Comparison of ENCODE assay signal across 26 cellular contexts in genomic region chr11:121140369-121140768, GRCh38.
"Had no signal": no experiment of that assay in that cellular context is flagged by ENCODE, and none has a peak within 500 bp of the region (broad histone marks: within the 10 kb centered on the region; RNA-seq: fewer than 3 reads in every experiment).

No MANE protein-coding gene starts in this region.

- H3K4me1 ChIP-seq: stomach, suprapubic skin, testis, thyroid gland, tibial artery, tibial nerve, transverse colon, upper lobe of left lung, upper lobe of right lung, uterus, vagina had no signal

- DNase-seq: stimulated activated CD4-positive, alpha-beta T cell treated with anti-CD3 and anti-CD28 coated beads, Interleukin-2, amount 100 ng/mL, for 48 hours; stimulated activated CD4-positive, alpha-beta T cell treated with anti-CD3 and anti-CD28 coated beads, Interleukin-4, amount 100 ng/mL, for 1 hour; stimulated activated CD4-positive, alpha-beta T cell treated with anti-CD3 and anti-CD28 coated beads, Interleukin-4, amount 100 ng/mL, for 24 hours; stimulated activated CD4-positive, alpha-beta T cell treated with anti-CD3 and anti-CD28 coated beads, Interleukin-4, amount 100 ng/mL, for 4 hours; stimulated activated CD8-positive, alpha-beta memory T cell treated with anti-CD3 and anti-CD28 coated beads, Interleukin-4, amount 100 ng/mL, for 48 hours; stimulated activated naive B cell treated with anti-CD40 and anti-IgM and Interleukin-4, amounts not matched to agents 10 μg/mL and 1 μg/mL and 100 μg/mL, for 72 hours; stimulated activated naive CD4-positive, alpha-beta T cell; stimulated activated naive CD4-positive, alpha-beta T cell treated with Interleukin-2 at 50 U/mL for 16 hours; stimulated activated naive CD8-positive, alpha-beta T cell treated with anti-CD3 and anti-CD28 coated beads, Interleukin-15, amount 100 ng/mL, for 72 hours; stimulated activated naive CD8-positive, alpha-beta T cell treated with anti-CD3 and anti-CD28 coated beads, Interleukin-15, Interleukin-2, amounts not matched to agents 100 U/mL and 50 U/mL, for 24 hours; stomach; substantia nigra; testis; thyroid gland; tibial artery; transverse colon; trophoblast cell; upper lobe of left lung; upper lobe of right lung; uterus had no signal

- H3K27ac ChIP-seq: stomach, suprapubic skin, testis, thoracic aorta, thyroid gland, tibial artery, tibial nerve, transverse colon, upper lobe of left lung, upper lobe of right lung, uterus, vagina had no signal

- H3K4me3 ChIP-seq: stomach, suprapubic skin, testis, thoracic aorta, thyroid gland, tibial artery, tibial nerve, transverse colon, upper lobe of left lung, upper lobe of right lung, uterus, vagina had no signal

- H3K36me3 ChIP-seq: stomach, suprapubic skin, thoracic aorta, thyroid gland, transverse colon, upper lobe of left lung, upper lobe of right lung, uterus, vagina had no signal

- H3K9me3 ChIP-seq: stomach, suprapubic skin, testis, thoracic aorta, thyroid gland, tibial artery, tibial nerve, transverse colon, upper lobe of left lung, upper lobe of right lung, uterus, vagina had no signal

- H3K27me3 ChIP-seq: stomach, suprapubic skin, testis, thyroid gland, tibial artery, tibial nerve, transverse colon, upper lobe of left lung, upper lobe of right lung, uterus, vagina had no signal

- ATAC-seq: stimulated activated effector memory CD8-positive, alpha-beta T cell treated with anti-CD3 and anti-CD28 coated beads, Interleukin-12 subunit alpha, Interleukin-12 subunit beta, amount 100 ng/mL, for 72 hours; stimulated activated memory B cell treated with anti-CD40 and anti-IgM and Interleukin-4, amounts not matched to agents 10 μg/mL and 1 μg/mL and 100 μg/mL, for 72 hours; stimulated activated naive B cell treated with anti-CD40 and anti-IgM and Interleukin-4, amounts not matched to agents 10 μg/mL and 1 μg/mL and 100 μg/mL, for 72 hours; stimulated activated naive CD8-positive, alpha-beta T cell treated with anti-CD3 and anti-CD28 coated beads, Interleukin-15, amount 100 ng/mL, for 72 hours; stimulated activated naive CD8-positive, alpha-beta T cell treated with anti-CD3 and anti-CD28 coated beads, Interleukin-15, Interleukin-2, amounts not matched to agents 100 U/mL and 50 U/mL, for 24 hours; upper lobe of right lung had no signal
